In genomic region chr2:228018311-228018710, GRCh38 we compare ENCODE assay signal across 22 cellular contexts.
"Had no signal": no experiment of that assay in that cellular context is flagged by ENCODE, and none has a peak within 500 bp of the region (broad histone marks: within the 10 kb centered on the region; RNA-seq: fewer than 3 reads in every experiment).

No MANE protein-coding gene starts in this region.

- H3K27ac ChIP-seq: heart left ventricle, lower lobe of right lung, ovary, skin epidermis, stomach, testis, thyroid gland, transverse colon, upper lobe of left lung had no signal

- ATAC-seq: lower lobe of right lung; naive thymus-derived CD8-positive, alpha-beta T cell; sciatic nerve; stimulated activated naive B cell treated with anti-CD40 and anti-IgM and Interleukin-4, amounts not matched to agents 10 μg/mL and 1 μg/mL and 100 μg/mL, for 72 hours; stimulated activated naive CD8-positive, alpha-beta T cell treated with anti-CD3 and anti-CD28 coated beads, Interleukin-15, Interleukin-2, amounts not matched to agents 100 U/mL and 50 U/mL, for 24 hours had no signal

- H3K36me3 ChIP-seq: lower lobe of right lung, ovary, stomach, thyroid gland, transverse colon, upper lobe of left lung had no signal

- H3K4me1 ChIP-seq: heart left ventricle, lower lobe of right lung, stomach, testis, thyroid gland, transverse colon, upper lobe of left lung had no signal

- H3K9me3 ChIP-seq: heart left ventricle, lower lobe of right lung, ovary, testis, thyroid gland, transverse colon, upper lobe of left lung had no signal

- H3K4me3 ChIP-seq: heart left ventricle, lower lobe of right lung, ovary, skin epidermis, stomach, testis, thyroid gland, transverse colon, upper lobe of left lung had no signal

- DNase-seq: immature natural killer cell; kidney; lower lobe of right lung; mammary epithelial cell; mesenchymal stem cell; naive thymus-derived CD8-positive, alpha-beta T cell; ovary; right cardiac atrium; stimulated activated CD4-positive, alpha-beta T cell treated with anti-CD3 and anti-CD28 coated beads, Interleukin-12 subunit alpha, Interleukin-12 subunit beta, amount 100 ng/mL, for 4 hours; stimulated activated CD4-positive, alpha-beta T cell treated with anti-CD3 and anti-CD28 coated beads, Interleukin-15, amount 100 ng/mL, for 24 hours; stimulated activated CD4-positive, alpha-beta T cell treated with anti-CD3 and anti-CD28 coated beads, Interleukin-2, amount 100 ng/mL, for 24 hours; stimulated activated CD4-positive, alpha-beta T cell treated with anti-CD3 and anti-CD28 coated beads, Interleukin-4, amount 100 ng/mL, for 1 hour; stimulated activated naive B cell treated with anti-CD40 and anti-IgM and Interleukin-4, amounts not matched to agents 10 μg/mL and 1 μg/mL and 100 μg/mL, for 72 hours; stimulated activated naive CD8-positive, alpha-beta T cell treated with anti-CD3 and anti-CD28 coated beads, Interleukin-15, Interleukin-2, amounts not matched to agents 100 U/mL and 50 U/mL, for 24 hours; stomach; testis; thyroid gland; transverse colon; upper lobe of left lung had no signal

- H3K27me3 ChIP-seq: heart left ventricle, ovary, stomach, testis, thyroid gland, transverse colon, upper lobe of left lung had no signal
